Comparison of ENCODE assay signal across 2 cellular contexts in genomic region chr22:41511521-41511968, GRCh38.
TF ChIP-seq lines count a peak whose summit lies in the region.

No MANE protein-coding gene starts in this region.

TF ChIP-seq in GM23338, 12 proteins besides CTCF, POLR2A, EP300 and RAD21:
- TF ChIP-seq POLR2AphosphoS5 (IDR thresholded peaks at IDR 0.05; ENCODE audit: low read depth) (no peak), EZH2phosphoT487 (IDR thresholded peaks at IDR 0.05; ENCODE audit: unreplicated experiment) (no peak), REST (IDR thresholded peaks at IDR 0.05; ENCODE audit: unreplicated experiment) (no peak), ZNF462 (CRISPR knock-in tag; IDR thresholded peaks at IDR 0.05) (no peak), EZH2 (IDR thresholded peaks at IDR 0.05; ENCODE audit: low read depth, unreplicated experiment) (no peak), NANOG (IDR thresholded peaks at IDR 0.05; ENCODE audit: borderline replicate concordance) (no peak), ZNF114 (CRISPR knock-in tag; IDR thresholded peaks at IDR 0.05) (no peak), STAT1 (IDR thresholded peaks at IDR 0.05; ENCODE audit: unreplicated experiment) (no peak), CREB1 (CRISPR knock-in tag; IDR thresholded peaks at IDR 0.05; ENCODE audit: low read depth) (no peak), ETS1 (IDR thresholded peaks at IDR 0.05) (no peak), ZNF331 (CRISPR knock-in tag; IDR thresholded peaks at IDR 0.05; ENCODE audit: low read depth) (no peak), JUNB (IDR thresholded peaks at IDR 0.05; ENCODE audit: unreplicated experiment) (no peak)

TF ChIP-seq in K562, 482 proteins besides CTCF, POLR2A, EP300 and RAD21:
- TF ChIP-seq MBD1 (CRISPR knock-in tag; IDR thresholded peaks at IDR 0.05) (no peak), ZNF384 (IDR thresholded peaks at IDR 0.05; ENCODE audit: low read depth, low read length) (no peak), TEAD2 (tag; IDR thresholded peaks at IDR 0.05) (no peak), ZNF324 (CRISPR knock-in tag; IDR thresholded peaks at IDR 0.05) (no peak), MEIS2 (IDR thresholded peaks at IDR 0.05; ENCODE audit: partially characterized antibody) (no peak), FOSL1 (tag; conservative IDR thresholded peaks at IDR 0.05) (no peak), ZNF407 (IDR thresholded peaks at IDR 0.05; ENCODE audit: low read depth) (no peak), SAFB (IDR thresholded peaks at IDR 0.05; ENCODE audit: borderline replicate concordance, low read depth, low read length) (no peak), SMC3 (conservative IDR thresholded peaks at IDR 0.05; ENCODE audit: insufficient read depth, low read depth, low read length) (no peak), EGR1 (conservative IDR thresholded peaks at IDR 0.05) (no peak), MAFF (IDR thresholded peaks at IDR 0.05; ENCODE audit: low read length) (no peak), RBM14 (IDR thresholded peaks at IDR 0.05; ENCODE audit: borderline replicate concordance, insufficient read depth, low read depth, low read length) (no peak), CBX2 (IDR thresholded peaks at IDR 0.05; ENCODE audit: insufficient read depth, low read length, poor library complexity, severe bottlenecking) (no peak), TAF9B (IDR thresholded peaks at IDR 0.05; ENCODE audit: partially characterized antibody) (no peak), ZNF449 (CRISPR knock-in tag; IDR thresholded peaks at IDR 0.05) (no peak)
